In genomic region chr7:144255471-144255897, GRCh38 we compare ENCODE assay signal across 1 cellular context.
TF ChIP-seq lines count a peak whose summit lies in the region.

No MANE protein-coding gene starts in this region.

TF ChIP-seq in endothelial cell of umbilical vein, 7 proteins besides CTCF, POLR2A, EP300 and RAD21:
- no peak for TF ChIP-seq POLR2AphosphoS5 (IDR thresholded peaks at IDR 0.05; ENCODE audit: insufficient read depth, low read depth, low read length)
- no peak for TF ChIP-seq MYC (IDR thresholded peaks at IDR 0.05; ENCODE audit: low read depth, low read length)
- no peak for TF ChIP-seq GATA2 (IDR thresholded peaks at IDR 0.05; ENCODE audit: insufficient read depth, insufficient read length, low read depth, low read length)
- no peak for TF ChIP-seq EZH2 (IDR thresholded peaks at IDR 0.05; ENCODE audit: borderline replicate concordance, low read depth, low read length, severe bottlenecking)
- no peak for TF ChIP-seq FOS (IDR thresholded peaks at IDR 0.05; ENCODE audit: borderline replicate concordance, insufficient read depth, low read length)
- no peak for TF ChIP-seq MAX (IDR thresholded peaks at IDR 0.05; ENCODE audit: insufficient read depth, insufficient read length)
- TF ChIP-seq JUN (IDR thresholded peaks at IDR 0.05; ENCODE audit: borderline replicate concordance, insufficient read depth, insufficient read length, low read depth), result no peak
